Comparison of ENCODE assay signal across 8 cellular contexts in the genomic region with DNA sequence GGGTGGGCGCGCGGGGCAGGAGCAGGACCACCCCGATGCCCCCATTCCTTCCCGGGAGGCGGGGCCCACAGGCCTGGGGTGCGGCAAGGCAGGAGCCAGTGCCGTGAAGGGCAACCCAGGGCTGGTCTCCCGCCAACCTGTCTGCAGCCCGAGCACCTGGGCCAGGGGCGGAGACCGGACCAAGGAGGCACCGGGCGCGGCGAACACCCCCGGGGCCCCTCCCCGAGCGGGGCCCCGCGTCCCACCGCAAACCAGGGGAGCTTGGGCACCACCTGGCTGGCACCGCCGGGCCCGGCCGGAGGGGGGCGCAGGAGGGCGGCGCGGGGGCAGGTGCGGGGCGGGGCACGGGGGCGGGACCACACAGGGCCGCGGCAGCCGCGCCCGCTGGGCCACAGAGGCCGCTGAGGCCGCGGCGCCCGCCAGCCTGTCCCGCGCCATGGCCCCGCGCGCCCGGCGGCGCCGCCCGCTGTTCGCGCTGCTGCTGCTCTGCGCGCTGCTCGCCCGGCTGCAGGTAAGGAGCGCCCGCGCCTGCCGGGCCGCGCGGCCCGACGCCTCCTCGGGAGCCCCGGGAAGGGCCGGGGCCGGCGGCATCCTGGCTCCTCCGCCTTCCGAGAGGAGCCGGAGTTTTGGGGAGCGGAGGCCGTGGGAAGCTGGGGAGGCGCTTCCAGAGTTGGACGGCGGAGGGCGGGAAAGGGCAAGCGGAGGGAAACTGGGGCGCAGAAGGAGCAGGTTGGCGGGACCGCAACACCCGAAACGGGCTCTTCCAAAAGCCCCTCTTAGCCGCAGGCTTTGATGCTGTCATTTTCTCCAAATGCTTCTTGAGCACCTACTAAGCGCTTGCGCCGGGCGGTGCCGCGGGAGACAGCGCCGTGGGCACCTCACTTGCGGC. TPM values are rescaled to one million over a fixed set of nuclear protein-coding genes. Genes with fewer than 3 reads are reported as not detected.
DNase-seq lines count a peak whose midpoint lies in the region; ATAC-seq and TF ChIP-seq lines count a peak whose summit lies in the region.

A gene (plus strand): TSS at position 394 of the 889 bp plus-strand sequence. CDS start 43 bp downstream, at position 437.

- no peak within 1 kb of the TSS for H2BK120ac ChIP-seq in neuronal stem cell (ENCODE audit: low read depth, low read length)

- peak; percentile 48 for ATAC-seq in HG02884 (IDR thresholded peaks at IDR 0.05; ENCODE audit: unreplicated experiment)

- H2BK5ac ChIP-seq in neuronal stem cell (ENCODE audit: low read length), result peak within 1 kb of the TSS; percentile 57

- no peak within 1 kb of the TSS for H2BK15ac ChIP-seq in neuronal stem cell (ENCODE audit: low read length)

- H3K23ac ChIP-seq in neuronal stem cell (ENCODE audit: low read depth, low read length, poor library complexity), result peak within 1 kb of the TSS; percentile 58

- H3K4me1 ChIP-seq in esophagus squamous epithelium (peaks cover 7 to 39% (median 14%) of the 10 kb centered on the region in 3 donors), neuronal stem cell (ENCODE audit: control insufficient read depth in 2 of 2, insufficient read depth in 1 of 2, low read depth in 1 of 2, low read length in 2 of 2) (peaks cover 7% of the 10 kb centered on the region in 2 donors), uterus (peaks cover 0 to 9% of the 10 kb centered on the region in 2 donors)

- H3K4ac ChIP-seq in neuronal stem cell (ENCODE audit: low read length), result no peak within 1 kb of the TSS

- peak within 1 kb of the TSS; percentile 96 for H3K4me2 ChIP-seq in neuronal stem cell (ENCODE audit: insufficient read depth, low read length, poor library complexity, severe bottlenecking)

- no peaks in the 10 kb centered on the region for H3K36me3 ChIP-seq in esophagus squamous epithelium
- H3K36me3 ChIP-seq in neuronal stem cell (replicated peaks in 1 of 2; ENCODE audit: control insufficient read depth in 2 of 2, insufficient read depth in 2 of 2, low read length in 2 of 2), result no peaks in the 10 kb centered on the region
- H3K36me3 ChIP-seq in uterus, result no peaks in the 10 kb centered on the region

- H3K27me3 ChIP-seq in esophagus squamous epithelium, result peaks cover 0 to 86% (median 4%) of the 10 kb centered on the region in 4 donors
- H3K27me3 ChIP-seq in neuronal stem cell (ENCODE audit: control insufficient read depth in 3 of 3, insufficient read depth in 3 of 3, low read depth in 1 of 3, low read length in 3 of 3), result peaks cover 9 to 84% (median 41%) of the 10 kb centered on the region in 3 experiments
- H3K27me3 ChIP-seq in uterus, result peaks cover 11 to 43% of the 10 kb centered on the region in 2 donors

- H2AFZ ChIP-seq in neuronal stem cell (ENCODE audit: low read length), result peak within 1 kb of the TSS; percentile 91

- H3K9me3 ChIP-seq in esophagus squamous epithelium (no peaks in the 10 kb centered on the region), neuronal stem cell (replicated peaks in 1 of 2; ENCODE audit: control insufficient read depth in 2 of 2, insufficient read depth in 1 of 2, low read depth in 1 of 2, low read length in 2 of 2) (no peaks in the 10 kb centered on the region), uterus (no peaks in the 10 kb centered on the region)

- WGBS in esophagus squamous epithelium, 2 donors, result 1 to 7% methylated on average over 6 to 46 of the region's 99 CpGs
- no CpG with 5 or more reads among the region's 99 CpGs for WGBS in neuronal stem cell (ENCODE audit: extremely low coverage in 2 of 2, insufficient read length in 2 of 2, insufficient replicate concordance in 1 of 2), 2 donors

- H3K4me3 ChIP-seq in esophagus squamous epithelium (peak within 1 kb of the TSS; percentile 50 to 75 (median 52)), neuronal stem cell (ENCODE audit: low read length in 2 of 2) (peak within 1 kb of the TSS; percentile 38 to 83), uterus (peak within 1 kb of the TSS; percentile 11 to 15)

- DNase-seq in NCI-H2227 (lab: John Stamatoyannopoulos, UW; ENCODE audit: unreplicated experiment) (peak; percentile 50), NCI-H2227 treated with DMSO at 0.1 percent for 48 hours (lab: John Stamatoyannopoulos, UW) (no peak), NCI-H345 treated with DMSO at 0.1 percent for 48 hours (lab: John Stamatoyannopoulos, UW; ENCODE audit: unreplicated experiment) (peak; percentile 21), activated T-cell treated with anti-CD3 and anti-CD28 coated beads for 24 hours (ENCODE audit: low read depth) (peak; percentile 56), esophagus squamous epithelium (lab: John Stamatoyannopoulos, UW) (no peak), neuronal stem cell (ENCODE audit: low spot score) (no peak), uterus (no peak)

- H3K18ac ChIP-seq in neuronal stem cell (ENCODE audit: low read length), result peak within 1 kb of the TSS; percentile 84

- intact Hi-C loops in esophagus squamous epithelium (cut with DNase I), result no loop called here
- intact Hi-C loops in uterus (cut with DNase I; ENCODE audit: low total_unique reads), result no loop called here

- no peak within 1 kb of the TSS for H4K8ac ChIP-seq in neuronal stem cell (ENCODE audit: low read depth, low read length)

- no peak within 1 kb of the TSS for H2AK5ac ChIP-seq in neuronal stem cell (ENCODE audit: low read depth, low read length)

- H2BK12ac ChIP-seq in neuronal stem cell (ENCODE audit: low read length), result no peak within 1 kb of the TSS

- peak within 1 kb of the TSS; percentile 47 for H3K14ac ChIP-seq in neuronal stem cell (ENCODE audit: low read length)

- H3K9ac ChIP-seq in neuronal stem cell (ENCODE audit: low read depth, low read length, poor library complexity), result peak within 1 kb of the TSS; percentile 0

- H4K91ac ChIP-seq in neuronal stem cell (ENCODE audit: low read depth, low read length, poor library complexity), result no peak within 1 kb of the TSS

- TF ChIP-seq POLR2A in esophagus squamous epithelium (IDR thresholded peaks at IDR 0.05) (no peak), uterus (IDR thresholded peaks at IDR 0.05) (no peak)

- H3K27ac ChIP-seq in esophagus squamous epithelium (peak within 1 kb of the TSS in 3 of 4 donors; percentile 5 to 26 (median 18)), neuronal stem cell (replicated peaks; ENCODE audit: low read length) (no peak within 1 kb of the TSS), uterus (no peak within 1 kb of the TSS)

- no peaks in the 10 kb centered on the region for H3K79me1 ChIP-seq in neuronal stem cell (ENCODE audit: low read depth, low read length)

- TF ChIP-seq CTCF in esophagus squamous epithelium (IDR thresholded peaks at IDR 0.05) (peak in 4 of 6 experiments; percentile 31 to 47 (median 35)), uterus (IDR thresholded peaks at IDR 0.05) (no peak)

RNA-seq across cellular contexts. Expression of the gene that starts here (rescaled TPM):
- total RNA-seq in esophagus squamous epithelium, result 1 to 10 TPM; 1.9 to 5.6 (median 3.6) TPM
- polyA plus RNA-seq in neuronal stem cell (2013, experiment 1 of 2), result 0.13 TPM
- polyA plus RNA-seq in neuronal stem cell (2013, experiment 2 of 2), result 0.12 TPM
- 1 to 10 TPM in 3 of 4 donors, under 1 TPM in 1; 0.26 to 7.4 (median 5.1) TPM for total RNA-seq in uterus

Comparison
In these comparisons a context has a peak if more than half of its experiments do, and no peak if none do; other contexts are left out.
1. DNase-seq: peak in NCI-H2227 (single experiment), NCI-H345 treated with DMSO at 0.1 percent for 48 hours (single experiment) and activated T-cell treated with anti-CD3 and anti-CD28 coated beads for 24 hours (single experiment); none in NCI-H2227 treated with DMSO at 0.1 percent for 48 hours (single experiment), esophagus squamous epithelium (single experiment), neuronal stem cell (single experiment) and uterus (0 of 2).
2. H3K27ac ChIP-seq: peak in esophagus squamous epithelium (3 of 4); none in neuronal stem cell (single experiment) and uterus (0 of 2).
3. CTCF ChIP-seq: peak in esophagus squamous epithelium (4 of 6); none in uterus (0 of 4).
4. Peak in every context shown above with its lines, with median percentiles within 50 percentile points of each other: H3K4me3 ChIP-seq.